1 cellular context compared by ENCODE assay signal in genomic region chr6:28758046-28758817, GRCh38.
TF ChIP-seq lines count a peak whose summit lies in the region.

No MANE protein-coding gene starts in this region.

TF ChIP-seq in K562, 482 proteins besides CTCF, POLR2A, EP300 and RAD21 (continued from another document and continues in another):
- TF ChIP-seq USF1 (CRISPR knock-in tag; IDR thresholded peaks at IDR 0.05), result no peak
- no peak for TF ChIP-seq NFE2L1 (tag; IDR thresholded peaks at IDR 0.05; ENCODE audit: borderline replicate concordance, low read depth)
- TF ChIP-seq ELK1 (CRISPR knock-in tag; IDR thresholded peaks at IDR 0.05), result no peak
- 0 out of 2 replicates have a peak, but pooled peaks have one; percentile 45 for TF ChIP-seq ZNF551 (CRISPR knock-in tag; IDR thresholded peaks at IDR 0.05)
- no peak for TF ChIP-seq ZNF316 (IDR thresholded peaks at IDR 0.05)
- TF ChIP-seq ZHX1 (conservative IDR thresholded peaks at IDR 0.05; ENCODE audit: low read length), result no peak
- no peak for TF ChIP-seq NUFIP1 (IDR thresholded peaks at IDR 0.05; ENCODE audit: partially characterized antibody)
- TF ChIP-seq EZH2 (IDR thresholded peaks at IDR 0.05; ENCODE audit: borderline replicate concordance, low read depth, low read length), result no peak
- TF ChIP-seq GABPB1 (CRISPR knock-in tag; IDR thresholded peaks at IDR 0.05), result peak; percentile 11; the same call in 1 of the 2 replicates
- no peak for TF ChIP-seq HLTF (IDR thresholded peaks at IDR 0.05)
- TF ChIP-seq CREB5 (CRISPR knock-in tag; IDR thresholded peaks at IDR 0.05), result no peak
- TF ChIP-seq ARID3B (CRISPR knock-in tag; IDR thresholded peaks at IDR 0.05; ENCODE audit: borderline replicate concordance), result no peak
- TF ChIP-seq MECOM (CRISPR knock-in tag; IDR thresholded peaks at IDR 0.05), result peak; percentile 50; the same call in 1 of the 2 replicates
- TF ChIP-seq JUND (IDR thresholded peaks at IDR 0.05; ENCODE audit: borderline replicate concordance, low read depth, low read length), result peak; percentile 82
- TF ChIP-seq JUND (tag; IDR thresholded peaks at IDR 0.05; ENCODE audit: borderline replicate concordance, low read depth, low read length), result peak; percentile 53; the same call in 2 of the 3 replicates
- TF ChIP-seq ZBTB49 (CRISPR knock-in tag; IDR thresholded peaks at IDR 0.05; ENCODE audit: borderline replicate concordance), result no peak; the same call in 1 of the 2 replicates
- TF ChIP-seq MITF (IDR thresholded peaks at IDR 0.05), result no peak
- TF ChIP-seq ARNT (IDR thresholded peaks at IDR 0.05), result no peak; a peak in 3 of 4 replicates
- TF ChIP-seq ZNF174 (CRISPR knock-in tag; IDR thresholded peaks at IDR 0.05), result no peak
- TF ChIP-seq SMARCB1 (IDR thresholded peaks at IDR 0.05; ENCODE audit: insufficient read length, low read depth), result no peak
- TF ChIP-seq NFIC (IDR thresholded peaks at IDR 0.05), result peak; percentile 85
- TF ChIP-seq FOXP4 (CRISPR knock-in tag; IDR thresholded peaks at IDR 0.05; ENCODE audit: borderline replicate concordance), result no peak
- peak in 1 of 2 experiments; percentile 54 for TF ChIP-seq TEAD1 (CRISPR knock-in tag; IDR thresholded peaks at IDR 0.05)
- peak; percentile 48; the same call in 1 of the 2 replicates for TF ChIP-seq SMAD3 (CRISPR knock-in tag; conservative IDR thresholded peaks at IDR 0.05)
- peak; percentile 85 for TF ChIP-seq GATA2 (CRISPR knock-in tag; IDR thresholded peaks at IDR 0.05)
- TF ChIP-seq DLX4 (CRISPR knock-in tag; IDR thresholded peaks at IDR 0.05), result no peak
- TF ChIP-seq ZBTB11 (CRISPR knock-in tag; IDR thresholded peaks at IDR 0.05), result peak in 1 of 3 experiments; percentile 28; a peak in 1 of 6 replicates
- no peak for TF ChIP-seq CEBPZ (IDR thresholded peaks at IDR 0.05; ENCODE audit: borderline replicate concordance, low read depth, low read length)
- no peak for TF ChIP-seq RBM22 (IDR thresholded peaks at IDR 0.05; ENCODE audit: low read depth, low read length, poor library complexity, severe bottlenecking)
- TF ChIP-seq PHF20 (IDR thresholded peaks at IDR 0.05; ENCODE audit: partially characterized antibody), result no peak
- TF ChIP-seq ESRRA (IDR thresholded peaks at IDR 0.05; ENCODE audit: borderline replicate concordance, low read depth), result no peak; the same call in 1 of the 2 replicates
- TF ChIP-seq KAT7 (CRISPR knock-in tag; IDR thresholded peaks at IDR 0.05; ENCODE audit: borderline replicate concordance), result peak; percentile 90; the same call in 1 of the 2 replicates
- TF ChIP-seq KLF6 (CRISPR knock-in tag; IDR thresholded peaks at IDR 0.05; ENCODE audit: borderline replicate concordance), result 0 out of 2 replicates have a peak, but pooled peaks have one; percentile 24
- TF ChIP-seq TCF7L2 (IDR thresholded peaks at IDR 0.05; ENCODE audit: low read depth, low read length), result no peak
- no peak for TF ChIP-seq PURB (CRISPR knock-in tag; IDR thresholded peaks at IDR 0.05; ENCODE audit: low read depth)
- no peak for TF ChIP-seq ZNF696 (CRISPR knock-in tag; conservative IDR thresholded peaks at IDR 0.05)
- TF ChIP-seq ZNF175 (CRISPR knock-in tag; IDR thresholded peaks at IDR 0.05; ENCODE audit: low read depth), result peak; percentile 94
